ENCODE assay signal across 31 cellular contexts in the genomic region with DNA sequence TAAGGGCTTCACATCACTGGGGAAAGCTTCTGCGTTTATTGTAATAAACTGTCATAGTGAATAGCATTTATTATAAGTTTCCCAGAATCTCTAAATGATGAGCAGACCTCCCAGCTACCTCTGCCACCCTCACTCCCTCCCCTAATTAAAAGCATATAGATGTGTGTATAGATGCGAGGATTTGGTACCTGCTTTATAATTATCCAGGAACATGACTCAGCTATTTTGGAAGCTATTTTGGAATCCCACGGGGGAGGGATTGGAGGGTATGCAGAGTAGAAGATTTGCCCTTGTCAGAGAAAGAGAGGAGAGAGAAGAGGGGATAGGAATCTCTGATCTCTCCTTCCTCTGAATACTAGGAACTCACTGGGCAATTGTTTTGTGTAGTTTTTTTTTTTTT.
"Had no signal": no experiment of that assay in that cellular context is flagged by ENCODE, and none has a peak within 500 bp of the region (broad histone marks: within the 10 kb centered on the region; RNA-seq: fewer than 3 reads in every experiment).

No MANE protein-coding gene starts in this region.

- H3K36me3 ChIP-seq: ascending aorta, breast epithelium, cardiac muscle cell, gastrocnemius medialis, heart right ventricle, WERI-Rb-1 had no signal

- H3K27me3 ChIP-seq: ascending aorta, breast epithelium, cardiac muscle cell, dorsolateral prefrontal cortex, foreskin keratinocyte, gastrocnemius medialis had no signal

- DNase-seq: activated B cell treated with CpG ODN at 0.5 μM for 24 hours; activated CD4-positive, alpha-beta T cell treated with anti-CD3 and anti-CD28 coated beads for 48 hours; activated CD4-positive, alpha-beta T cell treated with anti-CD3 and anti-CD28 coated beads, Interleukin-2, amount 50 U/mL, for 1 hour; activated CD4-positive, alpha-beta T cell treated with anti-CD3 and anti-CD28 coated beads, Interleukin-2, amount 50 U/mL, for 48 hours; activated CD8-positive, alpha-beta memory T cell treated with anti-CD3 and anti-CD28 coated beads for 24 hours; activated CD8-positive, alpha-beta T cell treated with anti-CD3 and anti-CD28 coated beads for 36 hours; activated effector memory CD4-positive, alpha-beta T cell treated with anti-CD3 and anti-CD28 coated beads, Interleukin-2, amount 50 U/mL, for 16 hours; activated naive CD4-positive, alpha-beta T cell treated with anti-CD3 and anti-CD28 coated beads, Interleukin-2, amount 10 ng/mL, durations not matched to agents 7 days and 5 days; activated naive CD8-positive, alpha-beta T cell treated with anti-CD3 and anti-CD28 coated beads, Interleukin-2, amount 10 ng/mL, durations not matched to agents 7 days and 5 days; activated T-cell treated with anti-CD3 and anti-CD28 coated beads, Interleukin-2, amount 50 U/mL, for 1 hour; activated T-cell treated with anti-CD3 and anti-CD28 coated beads, Interleukin-2, amount 50 U/mL, for 48 hours; central memory CD4-positive, alpha-beta T cell; cerebellar nuclear complex; dorsolateral prefrontal cortex; effector memory CD4-positive, alpha-beta T cell; endodermal cell; foreskin keratinocyte; gastrocnemius medialis; glutamatergic neuron; heart right ventricle; T-helper 1 cell; T-helper 17 cell; T1000; WERI-Rb-1 had no signal

- ATAC-seq: activated CD4-positive, CD25-positive, alpha-beta regulatory T cell treated with anti-CD3 and anti-CD28 coated beads, Interleukin-2, amount 50 U/mL, for 24 hours; activated CD8-positive, alpha-beta T cell treated with anti-CD3 and anti-CD28 coated beads for 36 hours; activated naive CD4-positive, alpha-beta T cell treated with anti-CD3 and anti-CD28 coated beads, Interleukin-2, amount 50 U/mL, for 72 hours; esophagus mucosa; foreskin keratinocyte; gastrocnemius medialis; heart right ventricle; T-helper 17 cell had no signal

- H3K9me3 ChIP-seq: ascending aorta, breast epithelium, gastrocnemius medialis had no signal

- H3K4me3 ChIP-seq: ascending aorta, breast epithelium, cardiac muscle cell, coronary artery, dorsolateral prefrontal cortex, gastrocnemius medialis, heart right ventricle had no signal

- H3K27ac ChIP-seq: ascending aorta, breast epithelium, cardiac muscle cell, coronary artery, dorsolateral prefrontal cortex, foreskin keratinocyte, gastrocnemius medialis, heart right ventricle, WERI-Rb-1 had no signal

- H3K4me1 ChIP-seq: ascending aorta, breast epithelium, foreskin keratinocyte, gastrocnemius medialis, heart right ventricle had no signal
